In genomic region chr17:79809530-79810137, GRCh38 we compare ENCODE assay signal across 9 cellular contexts. TPM values are rescaled to one million over a fixed set of nuclear protein-coding genes. Genes with fewer than 3 reads are reported as not detected.
DNase-seq lines count a peak whose midpoint lies in the region; ATAC-seq and TF ChIP-seq lines count a peak whose summit lies in the region.
"Had no signal": no experiment of that assay in that cellular context is flagged by ENCODE, and none has a peak within 500 bp of the region (broad histone marks: within the 10 kb centered on the region; RNA-seq: fewer than 3 reads in every experiment).

No MANE protein-coding gene starts in this region.

- H3K4me1 ChIP-seq in right cardiac atrium (ENCODE audit: control insufficient read depth, insufficient read depth, low read length) (peaks cover 5% of the 10 kb centered on the region), heart right ventricle (peaks cover 20 to 53% (median 36%) of the 10 kb centered on the region in 9 donors), transverse colon (peaks cover 23 to 48% (median 45%) of the 10 kb centered on the region in 4 donors), heart left ventricle (peaks cover under 1 to 53% (median 27%) of the 10 kb centered on the region in 12 donors)

- TF ChIP-seq CTCF in heart right ventricle (IDR thresholded peaks at IDR 0.05) = no peak
- no peak for TF ChIP-seq CTCF in transverse colon (IDR thresholded peaks at IDR 0.05)
- TF ChIP-seq CTCF in heart left ventricle (IDR thresholded peaks at IDR 0.05) = no peak

- TF ChIP-seq POLR2A in transverse colon (IDR thresholded peaks at IDR 0.05) (no peak), heart left ventricle (IDR thresholded peaks at IDR 0.05) (no peak)

- TF ChIP-seq EP300 in transverse colon (IDR thresholded peaks at IDR 0.05; ENCODE audit: low read depth) = no peak

- ATAC-seq in right cardiac atrium (no peak), heart right ventricle (no peak), heart left ventricle (no peak)

- in situ Hi-C loops in transverse colon (cut with MboI; ENCODE audit: low pct_ligation_motif_present in 1 of 4, low pct_unique_long_range_greater_than_20kb in 1 of 4, low sequenced_read_pairs in 3 of 4) = loop anchor here in 2 of 4 donors (25.0 kb wide), 1 partner anchor 178 kb away; no protein-coding TSS in a partner anchor

- WGBS in right cardiac atrium = 4% methylated on average over 43 of the region's 43 CpGs
- 4% methylated on average over 35 to 43 of the region's 43 CpGs for WGBS in heart right ventricle, 2 donors
- WGBS in transverse colon (ENCODE audit: low coverage in 1 of 2), 2 donors = 6% methylated on average over 39 of the region's 43 CpGs; no CpG with 5 or more reads in 1 of the 2 donors
- 6 to 13% (median 9%) methylated on average over 17 to 43 of the region's 43 CpGs for WGBS in heart left ventricle, 4 donors

- H3K27ac ChIP-seq in right cardiac atrium (ENCODE audit: low read length) = no peak overlapping the region
- H3K27ac ChIP-seq in heart right ventricle = no peak overlapping the region
- no peak overlapping the region for H3K27ac ChIP-seq in transverse colon
- H3K27ac ChIP-seq in caudate nucleus (ENCODE audit: low read depth, low read length) = no peak overlapping the region
- H3K27ac ChIP-seq in heart left ventricle = no peak overlapping the region
- H3K27ac ChIP-seq: brain microvascular endothelial cell had no signal

- H3K27me3 ChIP-seq in right cardiac atrium (ENCODE audit: control insufficient read depth, insufficient read depth) (no peaks in the 10 kb centered on the region), heart right ventricle (peaks cover 55 to 96% (median 93%) of the 10 kb centered on the region in 7 donors), transverse colon (peaks cover 99% of the 10 kb centered on the region), heart left ventricle (peaks cover 75 to 94% (median 91%) of the 10 kb centered on the region in 9 donors)

- intact Hi-C loops in right cardiac atrium (cut with DNase I) = loop anchor here in 2 of 4 donors (5.0 to 10.0 kb wide), 2 partner anchors 33 to 185 kb away; no protein-coding TSS in a partner anchor
- intact Hi-C loops in heart right ventricle (cut with DNase I) = loop anchor here in 3 of 10 donors (2.0 to 5.0 kb wide), 4 partner anchors 27 to 183 kb away; partner anchors contain the start of gene CBX4 (in 1 of the 3)
- intact Hi-C loops in transverse colon (cut with DNase I; ENCODE audit: low total_unique reads) = no loop called here
- intact Hi-C loops in heart left ventricle (cut with DNase I) = loop anchor here in 6 of 10 donors (2.0 to 10.0 kb wide), 8 partner anchors 21 to 183 kb away; partner anchors contain the start of gene CBX4 (in 1 of the 6)

- no peaks in the 10 kb centered on the region for H3K36me3 ChIP-seq in heart right ventricle
- H3K36me3 ChIP-seq in transverse colon = no peaks in the 10 kb centered on the region
- H3K36me3 ChIP-seq in heart left ventricle = no peaks in the 10 kb centered on the region
- H3K36me3 ChIP-seq: brain microvascular endothelial cell had no signal

- peak overlapping the region; percentile 13 for H3K4me3 ChIP-seq in right cardiac atrium (ENCODE audit: low read length)
- H3K4me3 ChIP-seq in heart right ventricle = peak overlapping the region in 5 of 10 donors; percentile 5 to 36 (median 31)
- H3K4me3 ChIP-seq in iPS-18c (ENCODE audit: insufficient read depth, low read depth, low read length) = peak overlapping the region; percentile 38; the same call in 1 of the 2 replicates
- H3K4me3 ChIP-seq in transverse colon = no peak overlapping the region
- peak overlapping the region in 5 of 12 donors; percentile 8 to 38 (median 30) for H3K4me3 ChIP-seq in heart left ventricle

- no peaks in the 10 kb centered on the region for H3K9me3 ChIP-seq in right cardiac atrium (ENCODE audit: control insufficient read depth, low read length)
- no peaks in the 10 kb centered on the region for H3K9me3 ChIP-seq in heart right ventricle
- peaks cover 2% of the 10 kb centered on the region for H3K9me3 ChIP-seq in iPS-18c (ENCODE audit: control insufficient read depth, insufficient read depth, low read length)
- no peaks in the 10 kb centered on the region for H3K9me3 ChIP-seq in transverse colon
- H3K9me3 ChIP-seq in heart left ventricle = no peaks in the 10 kb centered on the region

- peak in 2 of 3 donors; percentile 58 to 68 for DNase-seq in right cardiac atrium
- no peak for DNase-seq in heart right ventricle
- DNase-seq in NCI-H69 (lab: John Stamatoyannopoulos, UW) = peak; percentile 80
- DNase-seq in transverse colon = peak; percentile 53
- no peak for DNase-seq in stimulated activated CD4-positive, alpha-beta T cell treated with anti-CD3 and anti-CD28 coated beads, Interleukin-4, amount 100 ng/mL, for 1 hour
- DNase-seq in caudate nucleus (lab: John Stamatoyannopoulos, UW) = no peak
- DNase-seq in heart left ventricle = no peak

RNA-seq across cellular contexts. Expression of gene CBX8, which starts 12.8 kb away (rescaled TPM):
- total RNA-seq in right cardiac atrium = 1 to 10 TPM; 2.4 to 7.3 (median 5.5) TPM
- polyA plus RNA-seq in right cardiac atrium = 3.8 TPM
- total RNA-seq in heart right ventricle = 1 to 10 TPM; 4.3 to 9.3 (median 5.6) TPM
- polyA plus RNA-seq in heart right ventricle = 1 to 10 TPM; 2.2 to 4.1 TPM
- 1 to 10 TPM; 1.5 to 4.4 (median 3.1) TPM for total RNA-seq in transverse colon
- 1 to 10 TPM; 1.5 to 9.2 (median 5.3) TPM for total RNA-seq in heart left ventricle
- polyA plus RNA-seq in heart left ventricle = 1 to 10 TPM; 3.6 to 5.1 TPM

RNA-seq across cellular contexts. Expression of gene CBX4, which starts 29.6 kb away (rescaled TPM):
- 10 to 100 TPM; 26.9 to 32.6 (median 30.3) TPM for total RNA-seq in right cardiac atrium
- 19.8 TPM for polyA plus RNA-seq in right cardiac atrium
- total RNA-seq in heart right ventricle = 10 to 100 TPM; 21.6 to 38.2 (median 26.4) TPM
- polyA plus RNA-seq in heart right ventricle = 1 to 10 TPM; 9.4 to 9.8 TPM
- 10 to 100 TPM in 1 of 4 donors, 1 to 10 TPM in 3; 6.6 to 25.1 (median 8.3) TPM for total RNA-seq in transverse colon
- total RNA-seq in heart left ventricle = 10 to 100 TPM; 16.7 to 41.1 (median 26.9) TPM
- polyA plus RNA-seq in heart left ventricle = 10 to 100 TPM; 10.9 to 14.2 TPM

RNA-seq across cellular contexts. Expression of gene CBX2, which starts 31.7 kb away (rescaled TPM):
- total RNA-seq in right cardiac atrium = 1 to 10 TPM; 1.5 to 3.5 (median 2.4) TPM
- polyA plus RNA-seq in right cardiac atrium = 2.4 TPM
- total RNA-seq in heart right ventricle = 1 to 10 TPM; 1.5 to 3.9 (median 2.7) TPM
- 1 to 10 TPM; 2.9 to 7.1 TPM for polyA plus RNA-seq in heart right ventricle
- under 1 TPM in 2 of 4 donors, not detected in 2; 0.27 to 0.64 TPM for total RNA-seq in transverse colon
- 1 to 10 TPM; 2.4 to 4.3 (median 3.2) TPM for total RNA-seq in heart left ventricle
- polyA plus RNA-seq in heart left ventricle = 1 to 10 TPM; 2.9 TPM

Comparison
In these comparisons a context has a peak if more than half of its experiments do, and no peak if none do; other contexts are left out.
1. DNase-seq: peak in right cardiac atrium (2 of 3), NCI-H69 (single experiment) and transverse colon (single experiment); none in heart right ventricle (0 of 2), stimulated activated CD4-positive, alpha-beta T cell treated with anti-CD3 and anti-CD28 coated beads, Interleukin-4, amount 100 ng/mL, for 1 hour (single experiment), caudate nucleus (0 of 61) and heart left ventricle (0 of 5).
2. H3K4me3 ChIP-seq: peak in right cardiac atrium (single experiment) and iPS-18c (single experiment); none in transverse colon (0 of 4).